ENCODE assay signal across 9 cellular contexts in the genomic region with DNA sequence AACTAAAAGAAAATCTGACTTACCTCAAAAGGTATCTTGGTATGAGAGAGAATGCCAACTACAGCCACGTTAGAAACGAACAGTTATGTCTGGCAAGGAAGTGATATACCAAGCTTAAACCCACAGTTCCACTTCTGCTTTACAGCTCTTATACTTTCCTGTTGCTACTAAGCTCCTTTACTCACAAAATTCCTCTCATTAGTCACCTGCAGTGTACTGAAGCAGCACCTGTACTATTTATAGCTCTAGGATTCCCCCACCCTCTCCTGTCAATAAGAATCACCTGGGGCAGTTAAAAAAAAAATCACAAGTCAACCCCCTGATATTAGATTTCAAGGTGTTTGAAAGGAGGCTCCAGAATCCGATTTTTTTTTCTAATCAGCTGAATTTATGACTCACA. TPM values are rescaled to one million over a fixed set of nuclear protein-coding genes. Genes with fewer than 3 reads are reported as not detected.
A peak's percentile ranks its signal among the peaks of the same experiment; 100 is the strongest.
DNase-seq lines count a peak whose midpoint lies in the region; ATAC-seq and TF ChIP-seq lines count a peak whose summit lies in the region.
"Had no signal": no experiment of that assay in that cellular context is flagged by ENCODE, and none has a peak within 500 bp of the region (broad histone marks: within the 10 kb centered on the region; RNA-seq: fewer than 3 reads in every experiment).

No MANE protein-coding gene starts in this region.

- H3K4me1 ChIP-seq in upper lobe of left lung: peaks cover 22 to 32% (median 26%) of the 10 kb centered on the region in 4 donors

- no peak for TF ChIP-seq POLR2A in upper lobe of left lung (IDR thresholded peaks at IDR 0.05)

- DNase-seq in G401 (ENCODE audit: low spot score): peak; percentile 47
- peak; percentile 60 for DNase-seq in KG1 (lab: John Stamatoyannopoulos, UW)
- DNase-seq in H4 (ENCODE audit: low spot score): no peak
- DNase-seq in AG08396 (ENCODE audit: low spot score): no peak
- DNase-seq in NK-92 treated with Interleukin-12 subunit alpha and Interleukin-12 subunit beta, amount 100 ng/mL, for 24 hours (lab: John Stamatoyannopoulos, UW): no peak
- no peak for DNase-seq in upper lobe of left lung

- H3K27me3 ChIP-seq in upper lobe of left lung: no peaks in the 10 kb centered on the region

- no peaks in the 10 kb centered on the region for H3K9me3 ChIP-seq in upper lobe of left lung

- no peak for TF ChIP-seq EP300 in upper lobe of left lung (IDR thresholded peaks at IDR 0.05)

- WGBS in upper lobe of left lung, 2 donors: 7 to 9% methylated on average over 3 of the region's 3 CpGs

- in situ Hi-C loops in G401 (cut with HindIII; ENCODE audit: low sequenced_read_pairs): no loop called here

- no peak overlapping the region for H3K27ac ChIP-seq in upper lobe of left lung

- no peaks in the 10 kb centered on the region for H3K36me3 ChIP-seq in upper lobe of left lung

- no peak for TF ChIP-seq CTCF in upper lobe of left lung (IDR thresholded peaks at IDR 0.05)

- H3K4me3 ChIP-seq in upper lobe of left lung: peak overlapping the region in 1 of 4 donors; percentile 35

- ATAC-seq in GM21390 (IDR thresholded peaks at IDR 0.05; ENCODE audit: unreplicated experiment) (peak; percentile 65), esophagus mucosa (peak; percentile 75), upper lobe of left lung (ENCODE audit: low FRiP score in 2 of 2) (no peak)

RNA-seq across cellular contexts. Expression of gene TMEM266, which starts 2.9 kb away (rescaled TPM):
- total RNA-seq in G401 (2014; rRNA removed; shearing (Covaris generic)): 0.06 and 1.5 TPM in 2 replicates
- total RNA-seq in esophagus mucosa (0.08 TPM), upper lobe of left lung (1 to 10 TPM in 3 of 6 donors, under 1 TPM in 2, not detected in 1; 0.59 to 2.4 (median 1.2) TPM)
- total RNA-seq in H4 (2014; rRNA removed; shearing (Covaris generic)): 0.19 and 0.29 TPM in 2 replicates
- total RNA-seq: myocyte had no signal

RNA-seq across cellular contexts. Expression of gene NRG4, which starts 44.7 kb away (rescaled TPM):
- not detected in 2 replicates for total RNA-seq in G401 (2014; rRNA removed; shearing (Covaris generic))
- total RNA-seq in esophagus mucosa (1.6 TPM), upper lobe of left lung (1 to 10 TPM in 3 of 6 donors, under 1 TPM in 1, not detected in 2; 0.54 to 4.4 (median 1.7) TPM)
- 7.8 and 13.9 TPM in 2 replicates for total RNA-seq in H4 (2014; rRNA removed; shearing (Covaris generic))
- total RNA-seq: myocyte had no signal

Comparison
In these comparisons a context has a peak if more than half of its experiments do, and no peak if none do; other contexts are left out.
1. DNase-seq: peak in G401 (single experiment) and KG1 (single experiment); none in H4 (single experiment), AG08396 (single experiment), NK-92 treated with Interleukin-12 subunit alpha and Interleukin-12 subunit beta, amount 100 ng/mL, for 24 hours (single experiment) and upper lobe of left lung (0 of 2).
2. ATAC-seq: peak in GM21390 (single experiment) and esophagus mucosa (single experiment); none in upper lobe of left lung (0 of 2).